In genomic region chr19:17977073-17977472, GRCh38 we compare ENCODE assay signal across 21 cellular contexts. TPM values are rescaled to one million over a fixed set of nuclear protein-coding genes. Genes with fewer than 3 reads are reported as not detected.
DNase-seq lines count a peak whose midpoint lies in the region; TF ChIP-seq lines count a peak whose summit lies in the region.
"Had no signal": no experiment of that assay in that cellular context is flagged by ENCODE, and none has a peak within 500 bp of the region (broad histone marks: within the 10 kb centered on the region; RNA-seq: fewer than 3 reads in every experiment).

No MANE protein-coding gene starts in this region.

- H3K4me3 Mint-ChIP-seq in dendritic cell treated with granulocyte-macrophage colony-stimulating factor and Interleukin-4, amounts not matched to agents 40 ng/mL and 50 ng/mL, for 4 days, result no peak overlapping the region
- no peak overlapping the region for H3K4me3 Mint-ChIP-seq in nephron progenitor cell
- H3K4me3 Mint-ChIP-seq: CD14-positive monocyte had no signal

- H3K4me1 Mint-ChIP-seq in dendritic cell treated with granulocyte-macrophage colony-stimulating factor and Interleukin-4, amounts not matched to agents 40 ng/mL and 50 ng/mL, for 4 days (ENCODE audit: low read depth), result peaks cover 15% of the 10 kb centered on the region
- H3K4me1 Mint-ChIP-seq in nephron progenitor cell, result peaks cover 9% of the 10 kb centered on the region

- intact Hi-C loops in dendritic cell treated with granulocyte-macrophage colony-stimulating factor and Interleukin-4, amounts not matched to agents 40 ng/mL and 50 ng/mL, for 4 days (cut with micrococcal nuclease), result loop anchor here (10.0 kb wide), 1 partner anchor 102 kb away; the partner anchor contains the start of gene SLC5A5
- intact Hi-C loops in breast epithelium (cut with DNase I; ENCODE audit: low total_unique reads), result no loop called here

- H3K27me3 ChIP-seq in breast epithelium, result no peaks in the 10 kb centered on the region
- H3K27me3 ChIP-seq: BE2C; BLaER1 treated with 17β-estradiol and CSF1 and Interleukin-3, amounts not matched to agents 10 nM and 100 nM had no signal

- H3K9me3 Mint-ChIP-seq in dendritic cell treated with granulocyte-macrophage colony-stimulating factor and Interleukin-4, amounts not matched to agents 40 ng/mL and 50 ng/mL, for 4 days, result no peaks in the 10 kb centered on the region
- no peaks in the 10 kb centered on the region for H3K9me3 Mint-ChIP-seq in nephron progenitor cell
- H3K9me3 Mint-ChIP-seq: CD14-positive monocyte; CD4-positive, alpha-beta memory T cell had no signal

- H3K36me3 ChIP-seq in breast epithelium, result no peaks in the 10 kb centered on the region
- H3K36me3 ChIP-seq: BE2C; BLaER1 treated with 17β-estradiol and CSF1 and Interleukin-3, amounts not matched to agents 10 nM and 100 nM had no signal

- DNase-seq in CD1c-positive myeloid dendritic cell (ENCODE audit: extremely low spot score) (peak; percentile 57), MV-4-11 (lab: John Stamatoyannopoulos, UW) (peak; percentile 39), nephron progenitor cell (no peak), DMS153 treated with DMSO at 0.1 percent for 48 hours (lab: John Stamatoyannopoulos, UW; ENCODE audit: unreplicated experiment) (no peak), breast epithelium (ENCODE audit: low spot score in 2 of 2) (no peak), iPS-NIHi11 (ENCODE audit: low spot score) (no peak)
- DNase-seq in activated effector memory CD4-positive, alpha-beta T cell treated with anti-CD3 and anti-CD28 coated beads, Interleukin-2, amount 50 U/mL, for 16 hours, result no peak
- DNase-seq: 8988T; ACHN; AML-193; BE2C; Calu3; CD4-positive, alpha-beta memory T cell; COR-L47; DND-41; GOT3 had no signal

- no peaks in the 10 kb centered on the region for H3K4me1 ChIP-seq in breast epithelium
- H3K4me1 ChIP-seq: A549, BE2C had no signal

- no peak overlapping the region for H3K4me3 ChIP-seq in breast epithelium
- H3K4me3 ChIP-seq: A549; BLaER1 treated with 17β-estradiol and CSF1 and Interleukin-3, amounts not matched to agents 10 nM and 100 nM; HAP-1 had no signal

- no peaks in the 10 kb centered on the region for H3K9me3 ChIP-seq in breast epithelium
- H3K9me3 ChIP-seq: A549; BE2C; BLaER1 treated with 17β-estradiol and CSF1 and Interleukin-3, amounts not matched to agents 10 nM and 100 nM; HAP-1 had no signal

- no peak overlapping the region for H3K27ac ChIP-seq in breast epithelium
- H3K27ac ChIP-seq: A549; BLaER1 treated with 17β-estradiol and CSF1 and Interleukin-3, amounts not matched to agents 10 nM and 100 nM had no signal

- TF ChIP-seq POLR2A in breast epithelium (IDR thresholded peaks at IDR 0.05), result no peak

- no peaks in the 10 kb centered on the region for H3K36me3 Mint-ChIP-seq in dendritic cell treated with granulocyte-macrophage colony-stimulating factor and Interleukin-4, amounts not matched to agents 40 ng/mL and 50 ng/mL, for 4 days (ENCODE audit: low read depth)
- peaks cover 39% of the 10 kb centered on the region for H3K36me3 Mint-ChIP-seq in nephron progenitor cell (ENCODE audit: low read depth)
- H3K36me3 Mint-ChIP-seq: CD14-positive monocyte; CD4-positive, alpha-beta memory T cell had no signal

- H3K27ac Mint-ChIP-seq in dendritic cell treated with granulocyte-macrophage colony-stimulating factor and Interleukin-4, amounts not matched to agents 40 ng/mL and 50 ng/mL, for 4 days, result peak overlapping the region; percentile 10
- peak overlapping the region; percentile 41 for H3K27ac Mint-ChIP-seq in nephron progenitor cell

- peaks cover 32% of the 10 kb centered on the region for H3K27me3 Mint-ChIP-seq in dendritic cell treated with granulocyte-macrophage colony-stimulating factor and Interleukin-4, amounts not matched to agents 40 ng/mL and 50 ng/mL, for 4 days
- peaks cover 3% of the 10 kb centered on the region for H3K27me3 Mint-ChIP-seq in nephron progenitor cell (ENCODE audit: low read depth, poor library complexity)

- no peak for TF ChIP-seq CTCF in nephron progenitor cell (IDR thresholded peaks at IDR 0.05)
- no peak for TF ChIP-seq CTCF in breast epithelium (IDR thresholded peaks at IDR 0.05)

RNA-seq across cellular contexts. Expression of gene KCNN1, which starts 10.2 kb away (rescaled TPM):
- total RNA-seq in breast epithelium, result under 1 TPM in 2 of 3 donors, not detected in 1; 0.33 to 0.59 TPM
- total RNA-seq: Calu3; CD4-positive, alpha-beta memory T cell had no signal

RNA-seq across cellular contexts. Expression of gene ARRDC2, which starts 30.9 kb away (rescaled TPM):
- 10 to 100 TPM; 49.4 to 89.3 (median 53.4) TPM for total RNA-seq in breast epithelium

RNA-seq across cellular contexts. Expression of gene CCDC124, which starts 44.3 kb away (rescaled TPM):
- 10 to 100 TPM; 43.8 to 53.4 (median 47.9) TPM for total RNA-seq in breast epithelium

Comparison
In these comparisons a context has a peak if more than half of its experiments do, and no peak if none do; other contexts are left out.
1. DNase-seq: peak in CD1c-positive myeloid dendritic cell (single experiment) and MV-4-11 (single experiment); none in nephron progenitor cell (single experiment), DMS153 treated with DMSO at 0.1 percent for 48 hours (single experiment), activated effector memory CD4-positive, alpha-beta T cell treated with anti-CD3 and anti-CD28 coated beads, Interleukin-2, amount 50 U/mL, for 16 hours (single experiment), breast epithelium (0 of 2) and iPS-NIHi11 (single experiment).